In genomic region chr12:6869049-6870021, GRCh38 we compare ENCODE assay signal across 1 cellular context.
TF ChIP-seq lines count a peak whose summit lies in the region.

No MANE protein-coding gene starts in this region.

TF ChIP-seq in liver, 16 proteins besides CTCF, POLR2A, EP300 and RAD21 (continued from another document):
- TF ChIP-seq REST (IDR thresholded peaks at IDR 0.05) (no peak), HNF4G (IDR thresholded peaks at IDR 0.05) (no peak), FOXA2 (IDR thresholded peaks at IDR 0.05) (no peak), RXRA (IDR thresholded peaks at IDR 0.05) (no peak), FOXA1 (IDR thresholded peaks at IDR 0.05) (no peak), GABPA (IDR thresholded peaks at IDR 0.05 in 1 of 2, conservative IDR thresholded peaks at IDR 0.05 in 1 of 2) (no peak), TAF1 (conservative IDR thresholded peaks at IDR 0.05) (no peak)
- TF ChIP-seq, protein P1, sequence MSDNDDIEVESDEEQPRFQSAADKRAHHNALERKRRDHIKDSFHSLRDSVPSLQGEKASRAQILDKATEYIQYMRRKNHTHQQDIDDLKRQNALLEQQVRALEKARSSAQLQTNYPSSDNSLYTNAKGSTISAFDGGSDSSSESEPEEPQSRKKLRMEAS (IDR thresholded peaks at IDR 0.05) = no peak
